8 cellular contexts compared by ENCODE assay signal in the genomic region with DNA sequence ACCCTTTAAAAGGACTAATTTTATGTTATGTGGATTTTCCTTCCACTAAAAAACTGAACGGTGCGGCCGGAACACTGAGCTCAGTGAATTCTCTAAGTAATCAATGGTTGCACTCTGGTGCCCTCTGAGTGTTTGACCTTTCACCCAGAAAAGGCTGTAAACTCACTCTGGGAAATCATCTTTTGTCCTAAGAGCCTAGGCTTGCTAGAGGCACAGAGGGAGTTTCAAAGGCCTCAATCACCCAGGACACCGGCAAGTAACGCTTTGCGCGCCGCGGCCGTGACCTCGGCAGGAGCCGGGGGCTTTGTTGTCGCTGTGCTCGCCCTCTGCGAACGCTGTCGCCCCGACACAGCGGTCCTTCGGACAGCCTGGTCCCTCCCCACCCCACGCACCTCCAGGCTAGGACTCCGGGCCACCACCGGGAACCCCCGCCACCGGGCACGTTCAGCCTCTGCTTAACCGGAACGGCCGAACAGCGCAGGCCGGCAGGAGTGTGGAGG. TPM values are rescaled to one million over a fixed set of nuclear protein-coding genes. Genes with fewer than 3 reads are reported as not detected.
DNase-seq lines count a peak whose midpoint lies in the region; ATAC-seq and TF ChIP-seq lines count a peak whose summit lies in the region.

No MANE protein-coding gene starts in this region.

- 2% methylated on average over 29 of the region's 31 CpGs for WGBS in hepatocyte (ENCODE audit: low lambda C conversion rate, missing lambda C conversion rate)
- WGBS in spleen, 5 donors = 1 to 3% (median 1%) methylated on average over 14 to 31 of the region's 31 CpGs

- H3K4me1 Mint-ChIP-seq in activated CD8-positive, alpha-beta T cell treated with anti-CD3 and anti-CD28 coated beads, Interleukin-2, amount 10 ng/mL, durations not matched to agents 7 days and 5 days (ENCODE audit: low read depth) = peaks cover 33% of the 10 kb centered on the region

- H3K27ac Mint-ChIP-seq in activated CD8-positive, alpha-beta T cell treated with anti-CD3 and anti-CD28 coated beads, Interleukin-2, amount 10 ng/mL, durations not matched to agents 7 days and 5 days = peak overlapping the region; percentile 94

- H3K27ac ChIP-seq in hepatocyte (peak overlapping the region; percentile 99), spleen (peak overlapping the region; percentile 97 to 99 (median 98))

- peak overlapping the region; percentile 82 for H3K4me3 Mint-ChIP-seq in activated CD8-positive, alpha-beta T cell treated with anti-CD3 and anti-CD28 coated beads, Interleukin-2, amount 10 ng/mL, durations not matched to agents 7 days and 5 days

- peaks cover 11% of the 10 kb centered on the region for H4K20me1 ChIP-seq in hepatocyte (ENCODE audit: insufficient read depth, poor library complexity, severe bottlenecking)

- H3K4me3 ChIP-seq in BJ (ENCODE audit: low read depth, low read length) (peak overlapping the region; percentile 74), hepatocyte (peak overlapping the region; percentile 94), spleen (peak overlapping the region; percentile 78 to 97 (median 91))

- CTCF ChIA-PET in BJ (lab: Yijun Ruan, JAX) = no interaction called here
- CTCF ChIA-PET in activated CD8-positive, alpha-beta T cell treated with anti-CD3 and anti-CD28 coated beads, Interleukin-2, amount 10 ng/mL, durations not matched to agents 7 days and 5 days (lab: Charles Lee) = no interaction called here

- intact Hi-C loops in spleen (cut with DNase I; ENCODE audit: low total_unique reads) = no loop called here

- no peaks in the 10 kb centered on the region for H3K9me3 Mint-ChIP-seq in activated CD8-positive, alpha-beta T cell treated with anti-CD3 and anti-CD28 coated beads, Interleukin-2, amount 10 ng/mL, durations not matched to agents 7 days and 5 days (ENCODE audit: insufficient read depth)

- TF ChIP-seq CTCF in BJ (IDR thresholded peaks at IDR 0.05; ENCODE audit: insufficient read depth, low read depth, low read length) (no peak), hepatocyte (IDR thresholded peaks at IDR 0.05; ENCODE audit: poor library complexity) (no peak), spleen (IDR thresholded peaks at IDR 0.05 in 8 of 11, conservative IDR thresholded peaks at IDR 0.05 in 3 of 11) (no peak)

- TF ChIP-seq POLR2A in spleen (IDR thresholded peaks at IDR 0.05) = no peak

- H3K4me1 ChIP-seq in hepatocyte (ENCODE audit: insufficient read depth) (peaks cover 25% of the 10 kb centered on the region), spleen (peaks cover 20 to 80% (median 45%) of the 10 kb centered on the region in 6 donors)

- peak overlapping the region; percentile 83 for H2AFZ ChIP-seq in hepatocyte

- no peaks in the 10 kb centered on the region for H3K27me3 ChIP-seq in BJ (ENCODE audit: control insufficient read depth, insufficient read depth, low read length)
- H3K27me3 ChIP-seq in hepatocyte = no peaks in the 10 kb centered on the region
- no peaks in the 10 kb centered on the region for H3K27me3 ChIP-seq in spleen (replicated peaks in 1 of 7)

- no peaks in the 10 kb centered on the region for H3K9me2 ChIP-seq in hepatocyte (replicated peaks; ENCODE audit: insufficient read depth)

- no peaks in the 10 kb centered on the region for H3K27me3 Mint-ChIP-seq in activated CD8-positive, alpha-beta T cell treated with anti-CD3 and anti-CD28 coated beads, Interleukin-2, amount 10 ng/mL, durations not matched to agents 7 days and 5 days (ENCODE audit: low read depth)

- ATAC-seq in GM19025 (IDR thresholded peaks at IDR 0.05; ENCODE audit: low read depth, unreplicated experiment) (peak; percentile 1), HG03439 (IDR thresholded peaks at IDR 0.05; ENCODE audit: unreplicated experiment) (peak; percentile 0), HG02610 (IDR thresholded peaks at IDR 0.05; ENCODE audit: unreplicated experiment) (no peak)
- no peak for ATAC-seq in activated CD8-positive, alpha-beta T cell treated with anti-CD3 and anti-CD28 coated beads, Interleukin-2, amount 10 ng/mL, durations not matched to agents 7 days and 5 days

- peak overlapping the region; percentile 83 for H3K4me2 ChIP-seq in hepatocyte

- H3K79me2 ChIP-seq in hepatocyte = peaks cover 50% of the 10 kb centered on the region

- DNase-seq in BJ (ENCODE audit: low read depth) (no peak), hepatocyte (ENCODE audit: low spot score) (peak; percentile 46), spleen (no peak), GM03348 (ENCODE audit: low spot score) (no peak)
- no peak for DNase-seq in activated CD8-positive, alpha-beta T cell treated with anti-CD3 and anti-CD28 coated beads, Interleukin-2, amount 10 ng/mL, durations not matched to agents 7 days and 5 days

- H3K36me3 Mint-ChIP-seq in activated CD8-positive, alpha-beta T cell treated with anti-CD3 and anti-CD28 coated beads, Interleukin-2, amount 10 ng/mL, durations not matched to agents 7 days and 5 days (ENCODE audit: low read depth) = peaks cover 17% of the 10 kb centered on the region

- H3K36me3 ChIP-seq in BJ (ENCODE audit: control insufficient read depth, insufficient read depth, low read length) = 0 out of 2 replicates have a peak, but pooled peaks cover 3% of the 10 kb centered on the region
- no peaks in the 10 kb centered on the region for H3K36me3 ChIP-seq in hepatocyte (replicated peaks; ENCODE audit: insufficient read depth, low read depth)
- peaks cover 0 to 16% (median 0%) of the 10 kb centered on the region in 6 donors for H3K36me3 ChIP-seq in spleen

- H3K9me3 ChIP-seq in hepatocyte (ENCODE audit: low read depth) (no peaks in the 10 kb centered on the region), spleen (no peaks in the 10 kb centered on the region)

- POLR2A ChIA-PET in BJ (lab: Charles Lee) = no interaction called here
- POLR2A ChIA-PET in activated CD8-positive, alpha-beta T cell treated with anti-CD3 and anti-CD28 coated beads, Interleukin-2, amount 10 ng/mL, durations not matched to agents 7 days and 5 days (lab: Charles Lee) = interaction anchor here (1.1 to 1.8 kb wide), 6 partner anchors 9 to 70 kb away, joined by 3 to 6 read pairs (median 4); no protein-coding TSS in a partner anchor

RNA-seq across cellular contexts. Expression of a gene that starts 0.7 kb away (rescaled TPM):
- polyA plus RNA-seq in BJ (2011; rRNA removed) (15.6 and 34.5 TPM in 2 replicates), hepatocyte (34.2 and 38.5 TPM in 2 replicates), spleen (10 to 100 TPM; 15.3 to 27.1 (median 20.8) TPM)
- polyA minus RNA-seq in BJ (2011; rRNA and poly(A)+ RNA removed) = 9.2 and 9.6 TPM in 2 replicates
- 10 to 100 TPM; 17.7 to 21.4 TPM for total RNA-seq in activated CD8-positive, alpha-beta T cell treated with anti-CD3 and anti-CD28 coated beads, Interleukin-2, amount 10 ng/mL, durations not matched to agents 7 days and 5 days
- total RNA-seq in hepatocyte (50.6 and 57.1 TPM in 2 replicates), spleen (10 to 100 TPM; 19.1 to 35.5 (median 28.9) TPM)

RNA-seq across cellular contexts. Expression of a gene that starts 22.2 kb away (rescaled TPM):
- polyA plus RNA-seq in BJ (2011; rRNA removed) (0.09 TPM in 1 of 2 replicates, not detected in the other), hepatocyte (not detected in 2 replicates), spleen (under 1 TPM; 0.13 to 0.89 (median 0.16) TPM)
- not detected in 2 replicates for polyA minus RNA-seq in BJ (2011; rRNA and poly(A)+ RNA removed)
- total RNA-seq in activated CD8-positive, alpha-beta T cell treated with anti-CD3 and anti-CD28 coated beads, Interleukin-2, amount 10 ng/mL, durations not matched to agents 7 days and 5 days = under 1 TPM; 0.34 to 0.42 TPM
- total RNA-seq in hepatocyte (not detected in 2 replicates), spleen (1 to 10 TPM in 1 of 7 donors, under 1 TPM in 6; 0.28 to 1.9 (median 0.44) TPM)

Comparison
In these comparisons a context has a peak if more than half of its experiments do, and no peak if none do; other contexts are left out.
1. ATAC-seq: peak in GM19025 (single experiment) and HG03439 (single experiment); none in activated CD8-positive, alpha-beta T cell treated with anti-CD3 and anti-CD28 coated beads, Interleukin-2, amount 10 ng/mL, durations not matched to agents 7 days and 5 days (single experiment) and HG02610 (single experiment).
2. Peak in every context shown above with its lines, with median percentiles within 50 percentile points of each other: H3K4me3 ChIP-seq.